ENCODE assay signal across 1 cellular context in genomic region chr2:42792583-42793313, GRCh38.
TF ChIP-seq lines count a peak whose summit lies in the region.

HAAO (minus strand) TSS chr2:42792583; CDS start chr2:42792536, 47 bp downstream.

TF ChIP-seq in HepG2, 621 proteins besides CTCF, POLR2A, EP300 and RAD21 (continued from another document and continues in another):
- TF ChIP-seq PATZ1 (CRISPR knock-in tag; IDR thresholded peaks at IDR 0.05) = peak; percentile 100
- TF ChIP-seq GLMP (CRISPR knock-in tag; IDR thresholded peaks at IDR 0.05; ENCODE audit: borderline replicate concordance) = no peak
- TF ChIP-seq FUBP1 (CRISPR knock-in tag; IDR thresholded peaks at IDR 0.05; ENCODE audit: borderline replicate concordance) = no peak
- TF ChIP-seq TFDP2 (CRISPR knock-in tag; IDR thresholded peaks at IDR 0.05) = peak; percentile 95
- TF ChIP-seq CBX2 (IDR thresholded peaks at IDR 0.05; ENCODE audit: low read depth, low read length) = no peak
- TF ChIP-seq CBX2 (CRISPR knock-in tag; IDR thresholded peaks at IDR 0.05; ENCODE audit: low read depth) = 0 out of 2 replicates have a peak, but pooled peaks have one; percentile 86
- TF ChIP-seq ZNF317 (CRISPR knock-in tag; IDR thresholded peaks at IDR 0.05) = peak; percentile 87
- TF ChIP-seq TIGD3 (CRISPR knock-in tag; IDR thresholded peaks at IDR 0.05; ENCODE audit: borderline replicate concordance) = peak; percentile 57; the same call in 1 of the 2 replicates
- no peak for TF ChIP-seq ZNF646 (CRISPR knock-in tag; IDR thresholded peaks at IDR 0.05)
- peak; percentile 97 to 99 for TF ChIP-seq HMGXB4 (CRISPR knock-in tag; IDR thresholded peaks at IDR 0.05; ENCODE audit: borderline replicate concordance in 1 of 2, low read depth in 1 of 2)
- no peak; the same call in 1 of the 2 replicates for TF ChIP-seq CREB3 (CRISPR knock-in tag; IDR thresholded peaks at IDR 0.05)
- peak; percentile 71; the same call in 1 of the 2 replicates for TF ChIP-seq ZBTB38 (CRISPR knock-in tag; IDR thresholded peaks at IDR 0.05)
- TF ChIP-seq AHR (CRISPR knock-in tag; IDR thresholded peaks at IDR 0.05) = 0 out of 2 replicates have a peak, but pooled peaks have one; percentile 89
- TF ChIP-seq ZNF558 (CRISPR knock-in tag; IDR thresholded peaks at IDR 0.05; ENCODE audit: borderline replicate concordance) = peak; percentile 96; the same call in 1 of the 2 replicates
- peak; percentile 99 for TF ChIP-seq SRSF1 (optimal IDR thresholded peaks at IDR 0.05; ENCODE audit: low read depth, low read length)
- peak; percentile 93 for TF ChIP-seq RELA (CRISPR knock-in tag; IDR thresholded peaks at IDR 0.05)
- TF ChIP-seq MBNL3 (CRISPR knock-in tag; conservative IDR thresholded peaks at IDR 0.05) = 0 out of 2 replicates have a peak, but pooled peaks have one; percentile 64
- TF ChIP-seq REL (CRISPR knock-in tag; conservative IDR thresholded peaks at IDR 0.05) = peak; percentile 75
- TF ChIP-seq FOSL1 (CRISPR knock-in tag; IDR thresholded peaks at IDR 0.05; ENCODE audit: borderline replicate concordance) = peak; percentile 58; the same call in 1 of the 2 replicates
- TF ChIP-seq ZKSCAN5 (CRISPR knock-in tag; IDR thresholded peaks at IDR 0.05) = no peak
- peak; percentile 90; the same call in 1 of the 2 replicates for TF ChIP-seq CBX5 (CRISPR knock-in tag; IDR thresholded peaks at IDR 0.05; ENCODE audit: borderline replicate concordance)
- no peak for TF ChIP-seq MTA3 (CRISPR knock-in tag; IDR thresholded peaks at IDR 0.05)
- peak; percentile 93 for TF ChIP-seq ZNF205 (CRISPR knock-in tag; IDR thresholded peaks at IDR 0.05)
- TF ChIP-seq ZNF75D (CRISPR knock-in tag; IDR thresholded peaks at IDR 0.05; ENCODE audit: borderline replicate concordance) = peak; percentile 64; the same call in 1 of the 2 replicates
- no peak for TF ChIP-seq CENPT (CRISPR knock-in tag; IDR thresholded peaks at IDR 0.05; ENCODE audit: low read depth)
- TF ChIP-seq ZNF547 (CRISPR knock-in tag; IDR thresholded peaks at IDR 0.05) = peak; percentile 94; the same call in 1 of the 2 replicates
- 0 out of 2 replicates have a peak, but pooled peaks have one; percentile 62 for TF ChIP-seq TP53 (CRISPR knock-in tag; conservative IDR thresholded peaks at IDR 0.05)
- TF ChIP-seq CCAR2 (optimal IDR thresholded peaks at IDR 0.05; ENCODE audit: low read depth, low read length) = peak; percentile 92
- peak; percentile 79; the same call in 1 of the 2 replicates for TF ChIP-seq ZNF362 (CRISPR knock-in tag; IDR thresholded peaks at IDR 0.05; ENCODE audit: borderline replicate concordance)
- TF ChIP-seq ZBTB43 (CRISPR knock-in tag; conservative IDR thresholded peaks at IDR 0.05) = peak; percentile 91
- TF ChIP-seq ZNF7 (CRISPR knock-in tag; IDR thresholded peaks at IDR 0.05) = peak; percentile 71; the same call in 1 of the 2 replicates
- 0 out of 2 replicates have a peak, but pooled peaks have one; percentile 16 for TF ChIP-seq ZNF572 (CRISPR knock-in tag; IDR thresholded peaks at IDR 0.05)
- peak; percentile 93; the same call in 1 of the 2 replicates for TF ChIP-seq ZNF790 (CRISPR knock-in tag; IDR thresholded peaks at IDR 0.05; ENCODE audit: borderline replicate concordance)
- no peak for TF ChIP-seq REXO4 (CRISPR knock-in tag; IDR thresholded peaks at IDR 0.05; ENCODE audit: borderline replicate concordance)
- TF ChIP-seq HDAC6 (IDR thresholded peaks at IDR 0.05; ENCODE audit: low read depth, low read length) = 0 out of 2 replicates have a peak, but pooled peaks have one; percentile 27
- peak; percentile 99 for TF ChIP-seq ZBTB7A (CRISPR knock-in tag; IDR thresholded peaks at IDR 0.05)
- TF ChIP-seq THAP7 (CRISPR knock-in tag; IDR thresholded peaks at IDR 0.05) = peak; percentile 88; the same call in 1 of the 2 replicates
- TF ChIP-seq ELF3 (CRISPR knock-in tag; IDR thresholded peaks at IDR 0.05) = peak; percentile 93
